ENCODE assay signal across 1 cellular context in genomic region chr12:78455991-78456390, GRCh38.
TF ChIP-seq lines count a peak whose summit lies in the region.

No MANE protein-coding gene starts in this region.

TF ChIP-seq in GM12878, 131 proteins besides CTCF, POLR2A, EP300 and RAD21 (continued from another document):
- TF ChIP-seq ZBTB40 (IDR thresholded peaks at IDR 0.05; ENCODE audit: borderline replicate concordance) = no peak
- TF ChIP-seq CHD4 (IDR thresholded peaks at IDR 0.05) = no peak
- TF ChIP-seq SP1 (IDR thresholded peaks at IDR 0.05; ENCODE audit: low read depth, low read length) = no peak
- no peak for TF ChIP-seq CBX3 (IDR thresholded peaks at IDR 0.05; ENCODE audit: borderline replicate concordance, low read depth)
- TF ChIP-seq, protein P1, sequence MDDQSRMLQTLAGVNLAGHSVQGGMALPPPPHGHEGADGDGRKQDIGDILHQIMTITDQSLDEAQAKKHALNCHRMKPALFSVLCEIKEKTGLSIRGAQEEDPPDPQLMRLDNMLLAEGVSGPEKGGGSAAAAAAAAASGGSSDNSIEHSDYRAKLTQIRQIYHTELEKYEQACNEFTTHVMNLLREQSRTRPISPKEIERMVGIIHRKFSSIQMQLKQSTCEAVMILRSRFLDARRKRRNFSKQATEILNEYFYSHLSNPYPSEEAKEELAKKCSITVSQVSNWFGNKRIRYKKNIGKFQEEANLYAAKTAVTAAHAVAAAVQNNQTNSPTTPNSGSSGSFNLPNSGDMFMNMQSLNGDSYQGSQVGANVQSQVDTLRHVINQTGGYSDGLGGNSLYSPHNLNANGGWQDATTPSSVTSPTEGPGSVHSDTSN (IDR thresholded peaks at IDR 0.05; ENCODE audit: insufficient replicate concordance, low read depth, low read length) = no peak
- TF ChIP-seq POLR2AphosphoS2 (IDR thresholded peaks at IDR 0.05; ENCODE audit: low read depth, low read length) = no peak
- TF ChIP-seq JUND (IDR thresholded peaks at IDR 0.05; ENCODE audit: low read depth, low read length) = no peak
- no peak for TF ChIP-seq BACH1 (IDR thresholded peaks at IDR 0.05; ENCODE audit: borderline replicate concordance)
- TF ChIP-seq TBL1XR1 (IDR thresholded peaks at IDR 0.05; ENCODE audit: low read depth, low read length) = no peak
- TF ChIP-seq, protein P2, sequence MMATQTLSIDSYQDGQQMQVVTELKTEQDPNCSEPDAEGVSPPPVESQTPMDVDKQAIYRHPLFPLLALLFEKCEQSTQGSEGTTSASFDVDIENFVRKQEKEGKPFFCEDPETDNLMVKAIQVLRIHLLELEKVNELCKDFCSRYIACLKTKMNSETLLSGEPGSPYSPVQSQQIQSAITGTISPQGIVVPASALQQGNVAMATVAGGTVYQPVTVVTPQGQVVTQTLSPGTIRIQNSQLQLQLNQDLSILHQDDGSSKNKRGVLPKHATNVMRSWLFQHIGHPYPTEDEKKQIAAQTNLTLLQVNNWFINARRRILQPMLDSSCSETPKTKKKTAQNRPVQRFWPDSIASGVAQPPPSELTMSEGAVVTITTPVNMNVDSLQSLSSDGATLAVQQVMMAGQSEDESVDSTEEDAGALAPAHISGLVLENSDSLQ (IDR thresholded peaks at IDR 0.05) = no peak
- TF ChIP-seq NR2C2 (IDR thresholded peaks at IDR 0.05; ENCODE audit: borderline replicate concordance, control insufficient read depth, insufficient read length, low read depth) = no peak
- no peak for TF ChIP-seq YBX1 (IDR thresholded peaks at IDR 0.05)
- TF ChIP-seq TCF3 (IDR thresholded peaks at IDR 0.05; ENCODE audit: borderline replicate concordance, insufficient read depth, low read depth, low read length) = no peak
